In the genomic region with DNA sequence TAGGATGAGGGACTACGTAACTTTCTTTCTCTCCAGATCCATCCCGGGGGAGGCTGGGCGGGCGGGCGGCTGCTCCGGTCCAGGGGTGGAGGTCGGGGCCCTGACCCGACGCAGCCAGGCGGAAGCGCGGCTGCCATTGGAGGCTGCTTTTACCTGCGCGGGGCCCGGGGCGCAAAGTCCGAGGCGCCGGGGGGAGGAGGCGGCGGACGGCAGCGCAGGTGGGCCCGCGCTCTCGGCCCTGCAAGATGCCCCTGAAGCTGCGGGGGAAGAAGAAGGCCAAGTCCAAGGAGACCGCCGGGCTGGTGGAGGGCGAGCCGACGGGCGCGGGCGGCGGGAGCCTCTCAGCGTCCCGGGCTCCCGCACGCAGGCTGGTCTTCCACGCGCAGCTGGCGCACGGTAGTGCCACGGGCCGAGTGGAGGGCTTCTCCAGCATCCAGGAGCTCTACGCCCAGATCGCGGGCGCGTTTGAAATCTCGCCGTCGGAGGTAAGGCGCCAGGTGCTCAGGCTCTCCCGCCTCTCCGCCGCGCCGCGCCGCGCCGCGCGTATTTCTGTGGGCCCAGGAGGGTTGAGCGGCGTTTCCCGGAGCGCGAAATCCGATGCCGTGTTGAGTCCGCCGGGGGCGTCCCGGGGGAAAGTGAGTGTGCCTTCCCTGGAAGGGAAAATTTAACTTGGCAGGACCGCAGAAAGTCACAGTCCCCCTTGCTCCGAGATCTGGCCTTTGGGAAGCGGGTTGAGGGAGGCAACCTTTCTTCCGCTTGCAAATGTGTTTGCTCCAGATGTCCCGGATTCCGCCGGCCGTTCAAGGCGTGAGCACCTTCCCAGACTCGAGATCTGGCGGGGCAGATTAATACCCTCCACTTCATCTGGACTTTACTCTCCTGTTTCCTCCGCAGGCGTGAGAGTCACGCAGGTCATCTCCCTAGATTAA, we compare ENCODE assay signal across 8 cellular contexts. TPM values are rescaled to one million over a fixed set of nuclear protein-coding genes. Genes with fewer than 3 reads are reported as not detected.
DNase-seq lines count a peak whose midpoint lies in the region; ATAC-seq, FAIRE-seq and TF ChIP-seq lines count a peak whose summit lies in the region.

A gene with protein sequence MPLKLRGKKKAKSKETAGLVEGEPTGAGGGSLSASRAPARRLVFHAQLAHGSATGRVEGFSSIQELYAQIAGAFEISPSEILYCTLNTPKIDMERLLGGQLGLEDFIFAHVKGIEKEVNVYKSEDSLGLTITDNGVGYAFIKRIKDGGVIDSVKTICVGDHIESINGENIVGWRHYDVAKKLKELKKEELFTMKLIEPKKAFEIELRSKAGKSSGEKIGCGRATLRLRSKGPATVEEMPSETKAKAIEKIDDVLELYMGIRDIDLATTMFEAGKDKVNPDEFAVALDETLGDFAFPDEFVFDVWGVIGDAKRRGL (plus strand): TSS at position 117 of the 929 bp plus-strand sequence. CDS start 129 bp downstream, at position 246.

- ATAC-seq in GM21526 (IDR thresholded peaks at IDR 0.05; ENCODE audit: low FRiP score, unreplicated experiment): no peak

- H3K4me1 Mint-ChIP-seq in astrocyte (ENCODE audit: low read depth, unreplicated experiment): no peaks in the 10 kb centered on the region

- peaks cover 8% of the 10 kb centered on the region for H3K4me1 ChIP-seq in astrocyte (ENCODE audit: insufficient read depth, low read length)
- H3K4me1 ChIP-seq in iPS-20b (ENCODE audit: insufficient read depth, low read length): peaks cover 7% of the 10 kb centered on the region; the same call in 1 of the 2 replicates

- CTCF ChIA-PET in GM10248 (lab: Yijun Ruan, JAX): interaction anchor here (0.7 to 0.9 kb wide), 2 partner anchors 10 to 38 kb away, joined by 3 read pairs; no protein-coding TSS in a partner anchor

- no peaks in the 10 kb centered on the region for H3K79me2 ChIP-seq in astrocyte (ENCODE audit: insufficient read depth, low read length)

- H3K27ac ChIP-seq in astrocyte (ENCODE audit: low read depth, low read length) (no peak within 1 kb of the TSS), iPS-20b (ENCODE audit: low read length) (no peak within 1 kb of the TSS), skin epidermis (peak within 1 kb of the TSS in 19 of 21 experiments; percentile 7 to 84 (median 55))

- no peak for FAIRE-seq in astrocyte (lab: Jason Lieb, UNC)

- DNase-seq in GM10248 (ENCODE audit: extremely low spot score) (peak; percentile 30), MG63 (peak; percentile 5), astrocyte (ENCODE audit: low read depth) (peak; percentile 29), medulla oblongata (ENCODE audit: extremely low spot score) (no peak), cerebellar nuclear complex (lab: John Stamatoyannopoulos, UW) (no peak)

- peaks cover 40% of the 10 kb centered on the region for H3K27me3 Mint-ChIP-seq in astrocyte (ENCODE audit: low read depth, unreplicated experiment)

- H3K27me3 ChIP-seq in MG63 (no peaks in the 10 kb centered on the region), astrocyte (ENCODE audit: insufficient read depth, low read length) (peaks cover 16% of the 10 kb centered on the region), iPS-20b (ENCODE audit: insufficient read depth, low read length) (peaks cover 59% of the 10 kb centered on the region)

- H3K9ac ChIP-seq in astrocyte (ENCODE audit: low read length) (peak within 1 kb of the TSS; percentile 71), iPS-20b (ENCODE audit: low read depth, low read length) (peak within 1 kb of the TSS; percentile 81; the same call in 1 of the 2 replicates)

- peak within 1 kb of the TSS; percentile 77 for H3K4me3 Mint-ChIP-seq in astrocyte (ENCODE audit: unreplicated experiment)

- peaks cover 4% of the 10 kb centered on the region for H3K36me3 Mint-ChIP-seq in astrocyte (ENCODE audit: low read depth, unreplicated experiment)

- peak within 1 kb of the TSS; percentile 95 for H3K4me2 ChIP-seq in astrocyte (ENCODE audit: low read length)

- H3K9me3 ChIP-seq in MG63 (no peaks in the 10 kb centered on the region), astrocyte (ENCODE audit: insufficient read depth, low read depth, low read length) (no peaks in the 10 kb centered on the region), iPS-20b (ENCODE audit: insufficient read depth, low read depth, low read length) (no peaks in the 10 kb centered on the region)

- H3K9me3 Mint-ChIP-seq in astrocyte (ENCODE audit: unreplicated experiment): peaks cover 7% of the 10 kb centered on the region

- H4K20me1 ChIP-seq in astrocyte (ENCODE audit: insufficient read depth, low read length): no peaks in the 10 kb centered on the region

- no peaks in the 10 kb centered on the region for H3K36me3 ChIP-seq in MG63
- H3K36me3 ChIP-seq in astrocyte (ENCODE audit: insufficient read depth, low read length): no peaks in the 10 kb centered on the region
- no peaks in the 10 kb centered on the region for H3K36me3 ChIP-seq in iPS-20b (ENCODE audit: insufficient read depth, low read depth, low read length)

- no peak within 1 kb of the TSS for H3K27ac Mint-ChIP-seq in astrocyte (ENCODE audit: unreplicated experiment)

- H3K4me3 ChIP-seq in MG63 (0 out of 2 replicates have a peak within 1 kb of the TSS, but pooled peaks have one; percentile 4), astrocyte (ENCODE audit: insufficient read depth, low read depth, low read length) (peak within 1 kb of the TSS; percentile 67), iPS-20b (ENCODE audit: low read length) (peak within 1 kb of the TSS; percentile 85), skin epidermis (peak within 1 kb of the TSS; percentile 44 to 68 (median 55))

- TF ChIP-seq CTCF in GM10248 (IDR thresholded peaks at IDR 0.05; ENCODE audit: control extremely low read depth, extremely low read depth, low read depth, missing control alignments): no peak
- no peak for TF ChIP-seq CTCF in astrocyte (IDR thresholded peaks at IDR 0.05; ENCODE audit: insufficient read depth, low read depth, low read length)

- peak within 1 kb of the TSS; percentile 84 for H2AFZ ChIP-seq in astrocyte (ENCODE audit: low read depth, low read length)

- POLR2A ChIA-PET in GM10248 (lab: Yijun Ruan, JAX): no interaction called here

RNA-seq across cellular contexts. Expression of the gene that starts here (rescaled TPM):
- total RNA-seq in MG63 (2014; rRNA removed; shearing (Covaris generic); ENCODE audit: low replicate concordance): 0.10 TPM in 1 of 2 replicates, not detected in the other
- total RNA-seq in astrocyte: not detected in 2 replicates

Comparison
In these comparisons a context has a peak if more than half of its experiments do, and no peak if none do; other contexts are left out.
1. Peak in DNase-seq and H3K4me3 ChIP-seq in MG63; RNA of the gene not detected or under 1 TPM.
2. Peak in DNase-seq, H3K4me3 ChIP-seq, H3K9ac ChIP-seq and H3K4me2 ChIP-seq in astrocyte; RNA of the gene not detected or under 1 TPM.
3. H3K4me3 ChIP-seq: peak in every context shown above with its lines; median percentile 85 in iPS-20b; 67 in astrocyte; 55 in skin epidermis; 4 in MG63.
4. H3K27ac ChIP-seq: peak in skin epidermis (19 of 21); none in astrocyte (single experiment) and iPS-20b (single experiment).